ENCODE assay signal across 8 cellular contexts in genomic region chr1:99645199-99645598, GRCh38. TPM values are rescaled to one million over a fixed set of nuclear protein-coding genes. Genes with fewer than 3 reads are reported as not detected.
DNase-seq lines count a peak whose midpoint lies in the region; ATAC-seq and TF ChIP-seq lines count a peak whose summit lies in the region.

No MANE protein-coding gene starts in this region.

- H3K79me2 ChIP-seq in neural cell (replicated peaks; ENCODE audit: insufficient read depth, low read length), result no peaks in the 10 kb centered on the region

- ATAC-seq in GM19397 (IDR thresholded peaks at IDR 0.05; ENCODE audit: unreplicated experiment), result no peak

- peak overlapping the region in 1 of 2 donors; percentile 65 for H3K4me3 ChIP-seq in esophagus (ENCODE audit: low read depth in 1 of 2, low read length in 2 of 2)
- H3K4me3 ChIP-seq in neural cell (ENCODE audit: low read length), result peak overlapping the region; percentile 69
- H3K4me3 ChIP-seq in testis, result no peak overlapping the region

- TF ChIP-seq POLR2A in testis (IDR thresholded peaks at IDR 0.05), result no peak

- no peak overlapping the region for H3K4me2 ChIP-seq in neural cell (ENCODE audit: low read length)

- H3K27ac ChIP-seq in C4-2B (peak overlapping the region; percentile 84; the same call in 1 of the 2 replicates), esophagus (ENCODE audit: low read depth in 2 of 2, low read length in 1 of 2) (peak overlapping the region; percentile 97 to 98), neural cell (ENCODE audit: low read length) (peak overlapping the region; percentile 68), testis (peak overlapping the region in 1 of 2 donors; percentile 81)

- intact Hi-C loops in testis (cut with DNase I; ENCODE audit: low total_unique reads), result no loop called here

- no peak for TF ChIP-seq RAD21 in neural cell (conservative IDR thresholded peaks at IDR 0.05)

- no peaks in the 10 kb centered on the region for H4K20me1 ChIP-seq in neural cell (ENCODE audit: insufficient read depth)

- TF ChIP-seq EP300 in neural cell (conservative IDR thresholded peaks at IDR 0.05; ENCODE audit: poor library complexity, severe bottlenecking), result no peak

- H2AFZ ChIP-seq in neural cell (ENCODE audit: low read depth, low read length), result no peak overlapping the region

- H3K9ac ChIP-seq in neural cell (ENCODE audit: low read length), result no peak overlapping the region

- 29 to 47% methylated on average over 5 of the region's 5 CpGs for WGBS in esophagus, 2 donors
- WGBS in testis, 2 donors, result 50 to 57% methylated on average over 5 of the region's 5 CpGs

- H3K27me3 ChIP-seq in esophagus (ENCODE audit: control insufficient read depth in 1 of 2, insufficient read depth in 2 of 2, low read length in 2 of 2), result no peaks in the 10 kb centered on the region
- no peaks in the 10 kb centered on the region for H3K27me3 ChIP-seq in neural cell (ENCODE audit: insufficient read depth, low read depth, low read length)
- H3K27me3 ChIP-seq in testis, result no peaks in the 10 kb centered on the region

- no peaks in the 10 kb centered on the region for H3K36me3 ChIP-seq in esophagus (ENCODE audit: control insufficient read depth in 2 of 2, insufficient read depth in 2 of 2, low read length in 1 of 2)
- H3K36me3 ChIP-seq in neural cell (ENCODE audit: insufficient read depth, low read length), result no peaks in the 10 kb centered on the region
- H3K36me3 ChIP-seq in testis (ENCODE audit: low read depth, missing control alignments), result no peaks in the 10 kb centered on the region

- no peaks in the 10 kb centered on the region for H3K9me2 ChIP-seq in neural cell (ENCODE audit: insufficient read depth, low read length)

- peaks cover 0 to 3% of the 10 kb centered on the region in 2 donors for H3K4me1 ChIP-seq in esophagus (ENCODE audit: control insufficient read depth in 2 of 2, insufficient read depth in 2 of 2, low read length in 1 of 2)
- peaks cover 19% of the 10 kb centered on the region for H3K4me1 ChIP-seq in testis

- no peaks in the 10 kb centered on the region for H3K9me3 ChIP-seq in esophagus (ENCODE audit: control insufficient read depth in 2 of 2, insufficient read depth in 1 of 2, low read depth in 1 of 2, low read length in 1 of 2)
- no peaks in the 10 kb centered on the region for H3K9me3 ChIP-seq in neural cell (ENCODE audit: low read length)
- no peaks in the 10 kb centered on the region for H3K9me3 ChIP-seq in testis

- peaks cover 3% of the 10 kb centered on the region for H3F3A ChIP-seq in neural cell (ENCODE audit: insufficient read depth, low read length, poor library complexity, severe bottlenecking)

- TF ChIP-seq CTCF in C4-2B (conservative IDR thresholded peaks at IDR 0.05) (no peak), neural cell (IDR thresholded peaks at IDR 0.05; ENCODE audit: poor library complexity, severe bottlenecking) (no peak), testis (IDR thresholded peaks at IDR 0.05) (no peak)

- DNase-seq in NCI-H69 (lab: John Stamatoyannopoulos, UW) (peak; percentile 10), germinal center (ENCODE audit: low spot score) (no peak), testis (no peak)
- no peak for DNase-seq in activated CD4-positive, alpha-beta T cell treated with anti-CD3 and anti-CD28 coated beads, Interleukin-2, amount 50 U/mL, for 1 hour

TF ChIP-seq in neural cell, 6 proteins besides CTCF, POLR2A, EP300 and RAD21:
- TF ChIP-seq POLR2AphosphoS5 (IDR thresholded peaks at IDR 0.05), result no peak
- no peak for TF ChIP-seq TAF1 (IDR thresholded peaks at IDR 0.05; ENCODE audit: low read depth)
- no peak for TF ChIP-seq MXI1 (conservative IDR thresholded peaks at IDR 0.05; ENCODE audit: poor library complexity, severe bottlenecking)
- no peak for TF ChIP-seq SMC3 (conservative IDR thresholded peaks at IDR 0.05; ENCODE audit: poor library complexity)
- no peak for TF ChIP-seq EZH2 (IDR thresholded peaks at IDR 0.05; ENCODE audit: borderline replicate concordance, insufficient read depth, low read length, poor library complexity, severe bottlenecking)
- TF ChIP-seq, protein P1, sequence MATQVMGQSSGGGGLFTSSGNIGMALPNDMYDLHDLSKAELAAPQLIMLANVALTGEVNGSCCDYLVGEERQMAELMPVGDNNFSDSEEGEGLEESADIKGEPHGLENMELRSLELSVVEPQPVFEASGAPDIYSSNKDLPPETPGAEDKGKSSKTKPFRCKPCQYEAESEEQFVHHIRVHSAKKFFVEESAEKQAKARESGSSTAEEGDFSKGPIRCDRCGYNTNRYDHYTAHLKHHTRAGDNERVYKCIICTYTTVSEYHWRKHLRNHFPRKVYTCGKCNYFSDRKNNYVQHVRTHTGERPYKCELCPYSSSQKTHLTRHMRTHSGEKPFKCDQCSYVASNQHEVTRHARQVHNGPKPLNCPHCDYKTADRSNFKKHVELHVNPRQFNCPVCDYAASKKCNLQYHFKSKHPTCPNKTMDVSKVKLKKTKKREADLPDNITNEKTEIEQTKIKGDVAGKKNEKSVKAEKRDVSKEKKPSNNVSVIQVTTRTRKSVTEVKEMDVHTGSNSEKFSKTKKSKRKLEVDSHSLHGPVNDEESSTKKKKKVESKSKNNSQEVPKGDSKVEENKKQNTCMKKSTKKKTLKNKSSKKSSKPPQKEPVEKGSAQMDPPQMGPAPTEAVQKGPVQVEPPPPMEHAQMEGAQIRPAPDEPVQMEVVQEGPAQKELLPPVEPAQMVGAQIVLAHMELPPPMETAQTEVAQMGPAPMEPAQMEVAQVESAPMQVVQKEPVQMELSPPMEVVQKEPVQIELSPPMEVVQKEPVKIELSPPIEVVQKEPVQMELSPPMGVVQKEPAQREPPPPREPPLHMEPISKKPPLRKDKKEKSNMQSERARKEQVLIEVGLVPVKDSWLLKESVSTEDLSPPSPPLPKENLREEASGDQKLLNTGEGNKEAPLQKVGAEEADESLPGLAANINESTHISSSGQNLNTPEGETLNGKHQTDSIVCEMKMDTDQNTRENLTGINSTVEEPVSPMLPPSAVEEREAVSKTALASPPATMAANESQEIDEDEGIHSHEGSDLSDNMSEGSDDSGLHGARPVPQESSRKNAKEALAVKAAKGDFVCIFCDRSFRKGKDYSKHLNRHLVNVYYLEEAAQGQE (IDR thresholded peaks at IDR 0.05; ENCODE audit: borderline replicate concordance), result no peak

RNA-seq across cellular contexts. Expression of gene PALMD, which starts 0.7 kb away (rescaled TPM):
- 10 to 100 TPM; 18.3 to 35.9 TPM for polyA plus RNA-seq in esophagus
- 19.4 and 20.6 TPM in 2 replicates for polyA plus RNA-seq in neural cell
- polyA minus RNA-seq in neural cell, result 20.8 and 21.9 TPM in 2 replicates
- total RNA-seq in testis, result 10 to 100 TPM; 14.1 to 23.5 TPM
- 12.9 TPM for polyA plus RNA-seq in testis (ENCODE audit: insufficient read depth, low read depth, low replicate concordance)
